In genomic region chr9:27818348-27818747, GRCh38 we compare ENCODE assay signal across 24 cellular contexts.
"Had no signal": no experiment of that assay in that cellular context is flagged by ENCODE, and none has a peak within 500 bp of the region (broad histone marks: within the 10 kb centered on the region; RNA-seq: fewer than 3 reads in every experiment).

No MANE protein-coding gene starts in this region.

- H3K27me3 ChIP-seq: gastrocnemius medialis, right lobe of liver, suprapubic skin, transverse colon, upper lobe of right lung, vagina had no signal

- H3K27me3 Mint-ChIP-seq: progenitor cell of endocrine pancreas; stimulated activated naive CD8-positive, alpha-beta T cell treated with anti-CD3 and anti-CD28 coated beads, Interleukin-15, amount 100 ng/mL, for 72 hours had no signal

- H3K4me1 ChIP-seq: gastrocnemius medialis, lower lobe of right lung, parathyroid adenoma, right lobe of liver, suprapubic skin, transverse colon, upper lobe of right lung, vagina had no signal

- DNase-seq: effector CD8-positive, alpha-beta T cell; endodermal cell; foreskin fibroblast; gastrocnemius medialis; head of caudate nucleus; left ventricle myocardium superior; lower lobe of right lung; natural killer cell; right lobe of liver; small intestine; stimulated activated CD4-positive, alpha-beta T cell treated with anti-CD3 and anti-CD28 coated beads, Interleukin-15, amount 100 ng/mL, for 24 hours; stimulated activated CD4-positive, alpha-beta T cell treated with anti-CD3 and anti-CD28 coated beads, Interleukin-2, amount 100 ng/mL, for 48 hours; stimulated activated naive CD4-positive, alpha-beta T cell; stimulated activated naive CD8-positive, alpha-beta T cell treated with anti-CD3 and anti-CD28 coated beads, Interleukin-15, amount 100 ng/mL, for 72 hours; transverse colon; upper lobe of right lung had no signal

- H3K9me3 Mint-ChIP-seq: dendritic cell treated with granulocyte-macrophage colony-stimulating factor and Interleukin-4, amounts not matched to agents 40 ng/mL and 50 ng/mL, for 4 days; endodermal cell; neural crest cell; stimulated activated naive CD8-positive, alpha-beta T cell treated with anti-CD3 and anti-CD28 coated beads, Interleukin-15, amount 100 ng/mL, for 72 hours had no signal

- H3K27ac ChIP-seq: epithelial cell of prostate, gastrocnemius medialis, lower lobe of right lung, parathyroid adenoma, right lobe of liver, suprapubic skin, transverse colon, upper lobe of right lung, vagina had no signal

- H3K4me3 Mint-ChIP-seq: dendritic cell treated with granulocyte-macrophage colony-stimulating factor and Interleukin-4, amounts not matched to agents 40 ng/mL and 50 ng/mL, for 4 days; endodermal cell; natural killer cell; neural crest cell; stimulated activated naive CD8-positive, alpha-beta T cell treated with anti-CD3 and anti-CD28 coated beads, Interleukin-15, amount 100 ng/mL, for 72 hours had no signal

- H3K36me3 ChIP-seq: gastrocnemius medialis, lower lobe of right lung, right lobe of liver, suprapubic skin, transverse colon, upper lobe of right lung, vagina had no signal

- H3K79me2 ChIP-seq: parathyroid adenoma had no signal

- H3K4me3 ChIP-seq: gastrocnemius medialis, lower lobe of right lung, right lobe of liver, suprapubic skin, transverse colon, upper lobe of right lung, vagina had no signal

- H3K4me1 Mint-ChIP-seq: endodermal cell; natural killer cell; neural crest cell; stimulated activated naive CD8-positive, alpha-beta T cell treated with anti-CD3 and anti-CD28 coated beads, Interleukin-15, amount 100 ng/mL, for 72 hours had no signal

- H3K27ac Mint-ChIP-seq: dendritic cell treated with granulocyte-macrophage colony-stimulating factor and Interleukin-4, amounts not matched to agents 40 ng/mL and 50 ng/mL, for 4 days; endodermal cell; natural killer cell; progenitor cell of endocrine pancreas; stimulated activated naive CD8-positive, alpha-beta T cell treated with anti-CD3 and anti-CD28 coated beads, Interleukin-15, amount 100 ng/mL, for 72 hours had no signal

- H3K36me3 Mint-ChIP-seq: natural killer cell had no signal

- ATAC-seq: esophagus mucosa; gastrocnemius medialis; left ventricle myocardium superior; lower lobe of right lung; natural killer cell; right lobe of liver; stimulated activated naive CD8-positive, alpha-beta T cell treated with anti-CD3 and anti-CD28 coated beads, Interleukin-15, amount 100 ng/mL, for 72 hours; upper lobe of right lung had no signal

- H2AFZ ChIP-seq: parathyroid adenoma had no signal
